27 cellular contexts compared by ENCODE assay signal in the genomic region with DNA sequence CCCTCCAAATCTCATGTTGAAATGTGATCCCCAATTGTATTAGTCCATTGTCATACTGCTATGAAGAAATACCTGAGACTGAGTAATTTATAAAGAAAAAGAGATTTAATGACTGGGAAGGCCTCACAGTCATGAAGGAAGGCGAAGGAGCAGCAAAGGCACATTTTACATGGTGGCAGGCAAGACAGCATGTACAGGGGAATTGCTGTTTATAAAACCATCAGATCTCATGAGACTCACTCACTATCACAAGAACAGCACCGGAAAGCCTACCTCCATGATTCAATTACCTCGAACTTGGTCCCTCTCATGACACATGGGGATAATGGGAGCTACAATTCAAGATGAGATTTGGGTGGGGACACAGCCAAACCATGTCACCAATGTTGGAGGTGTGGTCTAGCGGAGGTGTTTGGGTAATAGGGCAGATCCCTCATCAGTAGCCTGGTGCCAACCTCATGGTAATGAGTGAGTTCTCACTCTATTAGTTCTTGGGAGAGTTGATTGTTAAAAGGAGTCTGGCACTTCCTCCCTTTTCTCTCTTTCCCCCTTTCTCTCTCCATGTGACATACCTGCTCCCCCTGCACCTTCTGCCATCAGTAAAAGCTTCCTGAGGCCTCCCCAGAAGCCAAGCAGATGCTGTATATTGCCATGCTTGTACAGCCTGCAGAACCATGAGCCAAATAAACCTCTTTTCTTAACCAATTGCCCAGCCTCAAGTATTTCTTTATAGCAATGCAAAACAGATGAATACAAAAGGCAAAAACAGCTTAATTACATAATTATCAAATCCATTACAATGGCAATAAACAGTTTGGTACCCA.
"Had no signal": no experiment of that assay in that cellular context is flagged by ENCODE, and none has a peak within 500 bp of the region (broad histone marks: within the 10 kb centered on the region; RNA-seq: fewer than 3 reads in every experiment).

No MANE protein-coding gene starts in this region.

- H3K27ac ChIP-seq: left lung, lower lobe of right lung, pancreas, prostate gland, sigmoid colon, spleen, upper lobe of left lung, vagina had no signal

- H3K36me3 ChIP-seq: left lung, lower lobe of right lung, pancreas, prostate gland, sigmoid colon, spleen, tibial nerve, upper lobe of left lung, vagina had no signal

- H3K9me3 ChIP-seq: left lung, lower lobe of right lung, mucosa of descending colon, pancreas, prostate gland, sigmoid colon, spleen, tibial nerve, upper lobe of left lung, vagina had no signal

- H3K4me1 ChIP-seq: left lung, lower lobe of right lung, pancreas, prostate gland, sigmoid colon, spleen, tibial nerve, upper lobe of left lung, vagina had no signal

- FAIRE-seq: kidney, pancreas, small intestine had no signal

- H3K27me3 ChIP-seq: left lung, pancreas, sigmoid colon, tibial nerve, upper lobe of left lung, vagina had no signal

- H3K4me3 ChIP-seq: left lung, lower lobe of right lung, mucosa of descending colon, pancreas, prostate gland, sigmoid colon, spleen, tibial nerve, upper lobe of left lung, vagina had no signal

- DNase-seq: hippocampal formation; kidney; left colon; left lung; lower lobe of right lung; mammary epithelial cell; midbrain; mucosa of descending colon; naive thymus-derived CD4-positive, alpha-beta T cell; pancreas; posterior cingulate gyrus; retina; right cardiac atrium; sigmoid colon; small intestine; spleen; stimulated activated CD4-positive, alpha-beta T cell treated with anti-CD3 and anti-CD28 coated beads, Interleukin-4, amount 100 ng/mL, for 4 hours; stimulated activated CD8-positive, alpha-beta memory T cell treated with anti-CD3 and anti-CD28 coated beads, Interleukin-4, amount 100 ng/mL, for 48 hours; stimulated activated naive CD4-positive, alpha-beta T cell treated with Interleukin-2 at 50 U/mL for 16 hours; stimulated activated naive CD8-positive, alpha-beta T cell treated with anti-CD3 and anti-CD28 coated beads, Interleukin-15, amount 100 ng/mL, for 72 hours; substantia nigra; upper lobe of left lung had no signal

- ATAC-seq: left colon; left lung; lower lobe of right lung; mucosa of descending colon; naive thymus-derived CD4-positive, alpha-beta T cell; natural killer cell treated with Interleukin-12 subunit alpha and Interleukin-12 subunit beta and Interleukin-15 and Interleukin-18, amount 100 ng/mL, for 72 hours; pancreas; right cardiac atrium; stimulated activated memory B cell treated with anti-CD40 and anti-IgM and Interleukin-4, amounts not matched to agents 10 μg/mL and 1 μg/mL and 100 μg/mL, for 72 hours; stimulated activated naive CD8-positive, alpha-beta T cell treated with anti-CD3 and anti-CD28 coated beads, Interleukin-15, amount 100 ng/mL, for 72 hours had no signal
